8 cellular contexts compared by ENCODE assay signal in genomic region chr2:207258191-207258991, GRCh38.
DNase-seq lines count a peak whose midpoint lies in the region; ATAC-seq and TF ChIP-seq lines count a peak whose summit lies in the region.

No MANE protein-coding gene starts in this region.

- H3K27me3 Mint-ChIP-seq in activated CD8-positive, alpha-beta T cell treated with anti-CD3 and anti-CD28 coated beads, Interleukin-2, amount 10 ng/mL, durations not matched to agents 7 days and 5 days (ENCODE audit: low read depth): peaks cover 8% of the 10 kb centered on the region
- H3K27me3 Mint-ChIP-seq in T-helper 2 cell treated with Interferon-gamma antibody and Interleukin-4, amounts not matched to agents 5 μg/mL and 100 μg/mL, for 36 hours (ENCODE audit: low read depth): no peaks in the 10 kb centered on the region

- H3K4me1 ChIP-seq in A673 (ENCODE audit: insufficient read depth, low read length, poor library complexity, severe bottlenecking): peaks cover 49% of the 10 kb centered on the region
- peaks cover 0 to 69% (median 57%) of the 10 kb centered on the region in 4 donors for H3K4me1 ChIP-seq in sigmoid colon

- TF ChIP-seq EP300 in sigmoid colon (IDR thresholded peaks at IDR 0.05): peak; percentile 37 to 97 (median 86)

- no peaks in the 10 kb centered on the region for H3K27me3 ChIP-seq in A673 (replicated peaks; ENCODE audit: insufficient read depth, low read depth, low read length, poor library complexity)
- no peaks in the 10 kb centered on the region for H3K27me3 ChIP-seq in sigmoid colon

- WGBS in sigmoid colon, 2 donors: 34 to 53% methylated on average over 8 of the region's 8 CpGs

- no peak for TF ChIP-seq POLR2A in sigmoid colon (IDR thresholded peaks at IDR 0.05)

- H3K36me3 Mint-ChIP-seq in activated CD8-positive, alpha-beta T cell treated with anti-CD3 and anti-CD28 coated beads, Interleukin-2, amount 10 ng/mL, durations not matched to agents 7 days and 5 days (ENCODE audit: low read depth): no peaks in the 10 kb centered on the region
- no peaks in the 10 kb centered on the region for H3K36me3 Mint-ChIP-seq in T-helper 2 cell treated with Interferon-gamma antibody and Interleukin-4, amounts not matched to agents 5 μg/mL and 100 μg/mL, for 36 hours (ENCODE audit: low read depth)

- POLR2A ChIA-PET in A673 (lab: Charles Lee; ENCODE audit: low non-redundant PET): no interaction called here
- POLR2A ChIA-PET in activated CD8-positive, alpha-beta T cell treated with anti-CD3 and anti-CD28 coated beads, Interleukin-2, amount 10 ng/mL, durations not matched to agents 7 days and 5 days (lab: Charles Lee): no interaction called here

- H3K9me3 Mint-ChIP-seq in activated CD8-positive, alpha-beta T cell treated with anti-CD3 and anti-CD28 coated beads, Interleukin-2, amount 10 ng/mL, durations not matched to agents 7 days and 5 days (ENCODE audit: insufficient read depth): no peaks in the 10 kb centered on the region
- H3K9me3 Mint-ChIP-seq in T-helper 2 cell treated with Interferon-gamma antibody and Interleukin-4, amounts not matched to agents 5 μg/mL and 100 μg/mL, for 36 hours: no peaks in the 10 kb centered on the region

- no peaks in the 10 kb centered on the region for H3K4me1 Mint-ChIP-seq in activated CD8-positive, alpha-beta T cell treated with anti-CD3 and anti-CD28 coated beads, Interleukin-2, amount 10 ng/mL, durations not matched to agents 7 days and 5 days (ENCODE audit: low read depth)
- peaks cover 28% of the 10 kb centered on the region for H3K4me1 Mint-ChIP-seq in T-helper 2 cell treated with Interferon-gamma antibody and Interleukin-4, amounts not matched to agents 5 μg/mL and 100 μg/mL, for 36 hours (ENCODE audit: low read depth)

- H3K27ac ChIP-seq in A673 (ENCODE audit: low read depth, low read length, poor library complexity, severe bottlenecking): no peak overlapping the region
- peak overlapping the region; percentile 83 to 91 (median 84) for H3K27ac ChIP-seq in sigmoid colon

- H3K9me3 ChIP-seq in A673 (ENCODE audit: low read depth, low read length, poor library complexity, severe bottlenecking): no peaks in the 10 kb centered on the region
- no peaks in the 10 kb centered on the region for H3K9me3 ChIP-seq in sigmoid colon

- no peak overlapping the region for H3K27ac Mint-ChIP-seq in activated CD8-positive, alpha-beta T cell treated with anti-CD3 and anti-CD28 coated beads, Interleukin-2, amount 10 ng/mL, durations not matched to agents 7 days and 5 days
- no peak overlapping the region for H3K27ac Mint-ChIP-seq in T-helper 2 cell treated with Interferon-gamma antibody and Interleukin-4, amounts not matched to agents 5 μg/mL and 100 μg/mL, for 36 hours

- intact Hi-C loops in A673 (cut with micrococcal nuclease; ENCODE audit: unreplicated experiment) (no loop called here), sigmoid colon (cut with DNase I) (loop anchor here (2.0 kb wide), 3 partner anchors 32 to 94 kb away; partner anchors contain the start of gene KLF7)

- BruUV-seq in A673 (replicated peaks; lab: Mats Ljungman, UMichigan): no TSS peak

- CTCF ChIA-PET in A673 (lab: Charles Lee): no interaction called here
- CTCF ChIA-PET in activated CD8-positive, alpha-beta T cell treated with anti-CD3 and anti-CD28 coated beads, Interleukin-2, amount 10 ng/mL, durations not matched to agents 7 days and 5 days (lab: Charles Lee): no interaction called here

- no peak overlapping the region for H3K4me3 Mint-ChIP-seq in activated CD8-positive, alpha-beta T cell treated with anti-CD3 and anti-CD28 coated beads, Interleukin-2, amount 10 ng/mL, durations not matched to agents 7 days and 5 days
- H3K4me3 Mint-ChIP-seq in T-helper 2 cell treated with Interferon-gamma antibody and Interleukin-4, amounts not matched to agents 5 μg/mL and 100 μg/mL, for 36 hours: no peak overlapping the region

- no peaks in the 10 kb centered on the region for H3K36me3 ChIP-seq in A673 (ENCODE audit: insufficient read depth, low read length, poor library complexity, severe bottlenecking)
- no peaks in the 10 kb centered on the region for H3K36me3 ChIP-seq in sigmoid colon

- ATAC-seq in activated CD8-positive, alpha-beta T cell treated with anti-CD3 and anti-CD28 coated beads, Interleukin-2, amount 10 ng/mL, durations not matched to agents 7 days and 5 days: no peak

- no peak for TF ChIP-seq CTCF in A673 (conservative IDR thresholded peaks at IDR 0.05; ENCODE audit: low read depth, low read length)
- TF ChIP-seq CTCF in HFF-Myc (IDR thresholded peaks at IDR 0.05; ENCODE audit: low read depth, low read length, missing control alignments): no peak
- TF ChIP-seq CTCF in sigmoid colon (IDR thresholded peaks at IDR 0.05): peak in 2 of 4 experiments; percentile 14

- peak; percentile 42 for DNase-seq in A673 (ENCODE audit: low spot score)
- DNase-seq in HFF-Myc (ENCODE audit: extremely low read depth, low read depth): peak; percentile 92
- DNase-seq in SK-N-DZ (ENCODE audit: low spot score): peak; percentile 75
- peak; percentile 57 for DNase-seq in foreskin melanocyte
- DNase-seq in sigmoid colon: peak; percentile 95
- DNase-seq in activated CD8-positive, alpha-beta T cell treated with anti-CD3 and anti-CD28 coated beads, Interleukin-2, amount 10 ng/mL, durations not matched to agents 7 days and 5 days: no peak
- DNase-seq in T-helper 2 cell treated with Interferon-gamma antibody and Interleukin-4, amounts not matched to agents 5 μg/mL and 100 μg/mL, for 36 hours (ENCODE audit: low spot score): no peak
- no peak for DNase-seq in midbrain (lab: John Stamatoyannopoulos, UW)

- H3K4me3 ChIP-seq in A673 (ENCODE audit: low read depth, low read length, poor library complexity, severe bottlenecking): no peak overlapping the region
- no peak overlapping the region for H3K4me3 ChIP-seq in HFF-Myc (replicated peaks; ENCODE audit: low read depth, low read length)
- H3K4me3 ChIP-seq in sigmoid colon: no peak overlapping the region

Comparison
In these comparisons a context has a peak if more than half of its experiments do, and no peak if none do; other contexts are left out.
1. DNase-seq: peak in A673 (single experiment), HFF-Myc (single experiment), SK-N-DZ (single experiment), foreskin melanocyte (single experiment) and sigmoid colon (single experiment); none in activated CD8-positive, alpha-beta T cell treated with anti-CD3 and anti-CD28 coated beads, Interleukin-2, amount 10 ng/mL, durations not matched to agents 7 days and 5 days (single experiment), T-helper 2 cell treated with Interferon-gamma antibody and Interleukin-4, amounts not matched to agents 5 μg/mL and 100 μg/mL, for 36 hours (single experiment) and midbrain (single experiment).